Comparison of ENCODE assay signal across 19 cellular contexts in the genomic region with DNA sequence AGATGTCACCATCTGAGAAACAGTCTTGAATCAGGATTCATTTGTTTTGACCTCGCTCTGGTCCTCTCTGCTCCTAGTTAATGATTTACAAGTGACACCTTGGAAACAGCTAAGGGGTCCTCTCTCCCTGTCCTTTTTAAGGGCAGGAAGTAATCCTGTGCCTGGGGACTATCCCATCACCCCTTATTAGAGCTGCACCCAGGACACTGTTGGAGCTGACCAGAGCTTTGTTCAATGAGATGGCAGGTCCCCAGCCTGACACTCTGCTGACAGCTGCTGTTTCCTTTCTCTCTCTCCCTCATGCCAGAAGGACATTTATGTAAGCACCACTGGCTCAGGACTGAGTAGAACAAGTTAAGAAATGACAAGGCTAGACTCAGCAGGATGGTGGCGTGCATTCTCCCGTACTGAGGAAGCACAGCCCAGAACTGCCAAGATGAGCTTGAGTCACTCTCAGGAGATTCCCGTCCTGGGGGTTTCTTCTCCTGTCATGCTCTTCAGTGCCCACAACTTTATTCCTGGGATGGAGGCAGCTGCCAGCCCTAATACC. TPM values are rescaled to one million over a fixed set of nuclear protein-coding genes. Genes with fewer than 3 reads are reported as not detected.
DNase-seq lines count a peak whose midpoint lies in the region; ATAC-seq, FAIRE-seq and TF ChIP-seq lines count a peak whose summit lies in the region.
"Had no signal": no experiment of that assay in that cellular context is flagged by ENCODE, and none has a peak within 500 bp of the region (broad histone marks: within the 10 kb centered on the region; RNA-seq: fewer than 3 reads in every experiment).

No MANE protein-coding gene starts in this region.

- FAIRE-seq in urothelium cell line (lab: Jason Lieb, UNC), result no peak
- FAIRE-seq: astrocyte had no signal

- H3K4me1 ChIP-seq in endocrine pancreas (ENCODE audit: control insufficient read depth, insufficient read depth, low read length), result peaks cover 7% of the 10 kb centered on the region
- H3K4me1 ChIP-seq: prostate gland, spleen, suprapubic skin had no signal

- no peaks in the 10 kb centered on the region for H3K9me3 ChIP-seq in endocrine pancreas (ENCODE audit: control insufficient read depth, low read length)
- H3K9me3 ChIP-seq: prostate gland, spleen, suprapubic skin had no signal

- H3K4me1 Mint-ChIP-seq in HFFc6 (ENCODE audit: low read depth) (peaks cover 14% of the 10 kb centered on the region), T-cell (no peaks in the 10 kb centered on the region)
- H3K4me1 Mint-ChIP-seq: activated naive CD4-positive, alpha-beta T cell treated with anti-CD3 and anti-CD28 coated beads, Interleukin-2, amount 10 ng/mL, durations not matched to agents 7 days and 5 days; memory B cell had no signal

- H3K27ac ChIP-seq in brain microvascular endothelial cell, result no peak overlapping the region
- H3K27ac ChIP-seq: prostate gland, spleen, suprapubic skin had no signal

- no peaks in the 10 kb centered on the region; the same call in 1 of the 2 replicates for H3K36me3 Mint-ChIP-seq in HFFc6 (ENCODE audit: low read depth)
- H3K36me3 Mint-ChIP-seq in T-cell, result no peaks in the 10 kb centered on the region
- H3K36me3 Mint-ChIP-seq: activated naive CD4-positive, alpha-beta T cell treated with anti-CD3 and anti-CD28 coated beads, Interleukin-2, amount 10 ng/mL, durations not matched to agents 7 days and 5 days; memory B cell had no signal

- H3K36me3 ChIP-seq in endocrine pancreas (ENCODE audit: control insufficient read depth, insufficient read depth, low read length), result no peaks in the 10 kb centered on the region
- H3K36me3 ChIP-seq in brain microvascular endothelial cell (replicated peaks), result no peaks in the 10 kb centered on the region
- H3K36me3 ChIP-seq: prostate gland, spleen, suprapubic skin had no signal

- H3K4me3 Mint-ChIP-seq in HFFc6 (no peak overlapping the region), T-cell (no peak overlapping the region)
- H3K4me3 Mint-ChIP-seq: activated naive CD4-positive, alpha-beta T cell treated with anti-CD3 and anti-CD28 coated beads, Interleukin-2, amount 10 ng/mL, durations not matched to agents 7 days and 5 days; memory B cell; nephron had no signal

- H3K27me3 Mint-ChIP-seq in HFFc6 (ENCODE audit: insufficient read depth) (peaks cover 18% of the 10 kb centered on the region), T-cell (peaks cover 20 to 25% of the 10 kb centered on the region in 2 donors)

- in situ Hi-C loops in brain microvascular endothelial cell (cut with HindIII; ENCODE audit: low pct_ligation_motif_present, low sequenced_read_pairs), result no loop called here

- DNase-seq in AG20443 (ENCODE audit: low spot score) (peak; percentile 79), HFFc6 (peak; percentile 42), left lobe of liver (ENCODE audit: low spot score) (no peak), T-cell (no peak), urothelium cell line (ENCODE audit: low spot score) (no peak), brain microvascular endothelial cell (no peak)
- DNase-seq: activated CD4-positive, alpha-beta T cell treated with anti-CD3 and anti-CD28 coated beads, Interleukin-2, amount 50 U/mL, for 48 hours; activated naive CD4-positive, alpha-beta T cell treated with anti-CD3 and anti-CD28 coated beads, Interleukin-2, amount 10 ng/mL, durations not matched to agents 7 days and 5 days; activated T-cell treated with anti-CD3 and anti-CD28 coated beads, Interleukin-2, amount 50 U/mL, for 1 hour; NCI-H146; spleen had no signal

- peak overlapping the region; percentile 38 for H3K4me3 ChIP-seq in endocrine pancreas (ENCODE audit: control insufficient read depth, insufficient read depth, low read length)
- no peak overlapping the region for H3K4me3 ChIP-seq in brain microvascular endothelial cell (ENCODE audit: low read depth, low read length)
- H3K4me3 ChIP-seq: prostate gland, spleen, suprapubic skin had no signal

- ATAC-seq in left lobe of liver, result peak; percentile 39
- ATAC-seq in T-cell (replicated peaks in 1 of 4), result no peak
- ATAC-seq in HG03095 (IDR thresholded peaks at IDR 0.05; ENCODE audit: unreplicated experiment), result no peak

- CTCF ChIA-PET in T-cell (lab: Charles Lee), result no interaction called here

- H3K9me3 Mint-ChIP-seq in HFFc6 (no peaks in the 10 kb centered on the region), T-cell (no peaks in the 10 kb centered on the region)
- H3K9me3 Mint-ChIP-seq: activated naive CD4-positive, alpha-beta T cell treated with anti-CD3 and anti-CD28 coated beads, Interleukin-2, amount 10 ng/mL, durations not matched to agents 7 days and 5 days; memory B cell; nephron had no signal

- TF ChIP-seq CTCF in HFFc6 (IDR thresholded peaks at IDR 0.05) (no peak), brain microvascular endothelial cell (IDR thresholded peaks at IDR 0.05; ENCODE audit: low read depth, low read length, missing control alignments) (no peak)

- H3K27me3 ChIP-seq in endocrine pancreas (ENCODE audit: control insufficient read depth, insufficient read depth, low read length), result no peaks in the 10 kb centered on the region
- H3K27me3 ChIP-seq in brain microvascular endothelial cell (replicated peaks), result no peaks in the 10 kb centered on the region
- H3K27me3 ChIP-seq: suprapubic skin had no signal

- no peak overlapping the region for H3K27ac Mint-ChIP-seq in HFFc6
- H3K27ac Mint-ChIP-seq in T-cell, result no peak overlapping the region
- H3K27ac Mint-ChIP-seq: activated naive CD4-positive, alpha-beta T cell treated with anti-CD3 and anti-CD28 coated beads, Interleukin-2, amount 10 ng/mL, durations not matched to agents 7 days and 5 days; memory B cell; nephron had no signal

- H3K9ac ChIP-seq in endocrine pancreas (ENCODE audit: control insufficient read depth, insufficient read depth, low read length), result no peak overlapping the region

- POLR2A ChIA-PET in T-cell (lab: Charles Lee), result no interaction called here

RNA-seq across cellular contexts. Expression of a gene that starts 17.3 kb away (rescaled TPM):
- not detected for total RNA-seq in HFFc6 (2021; fragmentation: NEBNext Ultra II Directional; extraction: Animal tissue kit (Norgen Biotek cat#: 25700))
- total RNA-seq in left lobe of liver, result not detected
- total RNA-seq in T-cell, result not detected
- total RNA-seq: prostate gland, spleen had no signal

RNA-seq across cellular contexts. Expression of a gene that starts 57.9 kb away (rescaled TPM):
- total RNA-seq in HFFc6 (2021; fragmentation: NEBNext Ultra II Directional; extraction: Animal tissue kit (Norgen Biotek cat#: 25700)), result 10 to 100 TPM in 5 of 6 experiments, 1 to 10 TPM in 1; 4.8 to 30.5 (median 24.7) TPM
- total RNA-seq in left lobe of liver, result not detected
- not detected for total RNA-seq in T-cell
- total RNA-seq: G401 had no signal

Comparison
In these comparisons a context has a peak if more than half of its experiments do, and no peak if none do; other contexts are left out.
1. DNase-seq: peak in AG20443 (single experiment) and HFFc6 (single experiment); none in left lobe of liver (single experiment), T-cell (0 of 34), urothelium cell line (single experiment) and brain microvascular endothelial cell (single experiment).